In genomic region chr2:238389985-238390682, GRCh38 we compare ENCODE assay signal across 1 cellular context.
TF ChIP-seq lines count a peak whose summit lies in the region.

No MANE protein-coding gene starts in this region.

TF ChIP-seq in WTC11, 78 proteins besides CTCF, POLR2A, EP300 and RAD21 (continued from another document):
- TF ChIP-seq, protein P1, sequence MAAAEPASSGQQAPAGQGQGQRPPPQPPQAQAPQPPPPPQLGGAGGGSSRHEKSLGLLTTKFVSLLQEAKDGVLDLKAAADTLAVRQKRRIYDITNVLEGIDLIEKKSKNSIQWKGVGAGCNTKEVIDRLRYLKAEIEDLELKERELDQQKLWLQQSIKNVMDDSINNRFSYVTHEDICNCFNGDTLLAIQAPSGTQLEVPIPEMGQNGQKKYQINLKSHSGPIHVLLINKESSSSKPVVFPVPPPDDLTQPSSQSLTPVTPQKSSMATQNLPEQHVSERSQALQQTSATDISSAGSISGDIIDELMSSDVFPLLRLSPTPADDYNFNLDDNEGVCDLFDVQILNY (CRISPR knock-in tag; IDR thresholded peaks at IDR 0.05), result no peak
